28 cellular contexts compared by ENCODE assay signal in genomic region chr3:29293371-29293770, GRCh38.
"Had no signal": no experiment of that assay in that cellular context is flagged by ENCODE, and none has a peak within 500 bp of the region (broad histone marks: within the 10 kb centered on the region; RNA-seq: fewer than 3 reads in every experiment).

No MANE protein-coding gene starts in this region.

- H3K27ac ChIP-seq: ascending aorta, colonic mucosa, dorsolateral prefrontal cortex, heart left ventricle, neutrophil, pancreas, psoas muscle, suprapubic skin, VCaP had no signal

- H3K36me3 ChIP-seq: adrenal gland, ascending aorta, colonic mucosa, neutrophil, pancreas, suprapubic skin, tibial nerve had no signal

- H3K4me3 ChIP-seq: adrenal gland, ascending aorta, colonic mucosa, dorsolateral prefrontal cortex, heart left ventricle, pancreas, psoas muscle, suprapubic skin, tibial nerve had no signal

- H3K4me1 ChIP-seq: colonic mucosa had no signal

- H3K9me3 ChIP-seq: adrenal gland, ascending aorta, colonic mucosa, heart left ventricle, neutrophil, pancreas, psoas muscle, suprapubic skin, tibial nerve had no signal

- H3K27me3 ChIP-seq: adrenal gland, ascending aorta, colonic mucosa, heart left ventricle, neutrophil, pancreas, suprapubic skin, tibial nerve had no signal

- DNase-seq: activated CD4-positive, alpha-beta T cell treated with anti-CD3 and anti-CD28 coated beads, Interleukin-2, amount 50 U/mL, for 1 hour; activated CD4-positive, CD25-positive, alpha-beta regulatory T cell treated with anti-CD3 and anti-CD28 coated beads, Interleukin-2, amount 50 U/mL, for 72 hours; activated CD8-positive, alpha-beta memory T cell treated with anti-CD3 and anti-CD28 coated beads for 24 hours; activated CD8-positive, alpha-beta memory T cell treated with anti-CD3 and anti-CD28 coated beads, Interleukin-2, amount 50 U/mL, for 4 hours; activated naive CD4-positive, alpha-beta T cell; activated T-cell treated with anti-CD3 and anti-CD28 coated beads, Interleukin-2, amount 50 U/mL, for 24 hours; adrenal gland; colonic mucosa; dorsolateral prefrontal cortex; effector memory CD8-positive, alpha-beta T cell; heart left ventricle; left ventricle myocardium superior; mammary epithelial cell; pancreas; psoas muscle; right cardiac atrium; small intestine; stimulated activated CD4-positive, alpha-beta T cell treated with anti-CD3 and anti-CD28 coated beads, Interleukin-2, amount 100 ng/mL, for 24 hours; stimulated activated naive CD8-positive, alpha-beta T cell treated with anti-CD3 and anti-CD28 coated beads, Interleukin-15, amount 100 ng/mL, for 72 hours had no signal

- ATAC-seq: activated T-helper 17 cell treated with anti-CD3 and anti-CD28 coated beads, Interleukin-2, amount 50 U/mL, for 72 hours; effector memory CD8-positive, alpha-beta T cell; esophagus mucosa; heart left ventricle; left ventricle myocardium superior; natural killer cell treated with Interleukin-12 subunit alpha and Interleukin-12 subunit beta and Interleukin-15 and Interleukin-18, amount 100 ng/mL, for 72 hours; pancreas; psoas muscle; right cardiac atrium; stimulated activated effector memory CD8-positive, alpha-beta T cell treated with anti-CD3 and anti-CD28 coated beads, Interleukin-12 subunit alpha, Interleukin-12 subunit beta, amount 100 ng/mL, for 72 hours; stimulated activated naive CD8-positive, alpha-beta T cell treated with anti-CD3 and anti-CD28 coated beads, Interleukin-15, amount 100 ng/mL, for 72 hours had no signal
